ENCODE assay signal across 9 cellular contexts in genomic region chr9:107488400-107489143, GRCh38. TPM values are rescaled to one million over a fixed set of nuclear protein-coding genes. Genes with fewer than 3 reads are reported as not detected.
A peak's percentile ranks its signal among the peaks of the same experiment; 100 is the strongest.
DNase-seq lines count a peak whose midpoint lies in the region; ATAC-seq, FAIRE-seq and TF ChIP-seq lines count a peak whose summit lies in the region.
"Had no signal": no experiment of that assay in that cellular context is flagged by ENCODE, and none has a peak within 500 bp of the region (broad histone marks: within the 10 kb centered on the region; RNA-seq: fewer than 3 reads in every experiment).

No MANE protein-coding gene starts in this region.

- H3K4me3 ChIP-seq in HepG2 (replicated peaks in 1 of 3; ENCODE audit: insufficient read depth in 1 of 3, low read depth in 2 of 3, low read length in 3 of 3) (peak overlapping the region in 2 of 3 experiments; percentile 20 to 57; a peak in 2 of 6 replicates), stomach (peak overlapping the region; percentile 64 to 85 (median 68))

- no peak overlapping the region for H3K9ac ChIP-seq in HepG2 (ENCODE audit: insufficient read depth, low read depth, low read length)

- CTCF ChIA-PET in HepG2 (lab: Yijun Ruan, JAX; ENCODE audit: low intra/inter-chr PET ratio, low total read pairs), result no interaction called here

- no peak overlapping the region for H2AFZ ChIP-seq in HepG2 (ENCODE audit: low read length)

- POLR2A ChIA-PET in HepG2 (lab: Yijun Ruan, JAX), result no interaction called here

- FAIRE-seq in HepG2 (lab: Jason Lieb, UNC), result no peak
- FAIRE-seq: G401.6 had no signal

- no peaks in the 10 kb centered on the region for H3K9me3 ChIP-seq in HepG2 (ENCODE audit: low read length)
- H3K9me3 ChIP-seq in stomach, result no peaks in the 10 kb centered on the region

- ATAC-seq in HepG2, result peak; percentile 9; the same call in 1 of the 3 replicates
- no peak for ATAC-seq in GM21515 (IDR thresholded peaks at IDR 0.05; ENCODE audit: unreplicated experiment)

- peak overlapping the region; percentile 53; the same call in 1 of the 2 replicates for H3K4me2 ChIP-seq in HepG2 (ENCODE audit: low read depth, low read length)

- no peaks in the 10 kb centered on the region for H4K20me1 ChIP-seq in HepG2 (ENCODE audit: insufficient read depth, low read length)

- no peak for TF ChIP-seq RAD21 in HepG2 (CRISPR knock-in tag; IDR thresholded peaks at IDR 0.05)

- in situ Hi-C loops in HepG2 (cut with HindIII; ENCODE audit: extremely low pct_ligation_motif_present, low pct_unique_long_range_greater_than_20kb), result loop anchor here (25.0 kb wide), 2 partner anchors 1074 to 1324 kb away; no protein-coding TSS in a partner anchor

- intact Hi-C loops in HepG2 (cut with micrococcal nuclease; ENCODE audit: unreplicated experiment) (loop anchor here (2.0 to 10.0 kb wide), 3 partner anchors 16 to 926 kb away; no protein-coding TSS in a partner anchor), stomach (cut with DNase I; ENCODE audit: low total_unique reads) (loop anchor here (10.0 kb wide), 2 partner anchors 246 to 786 kb away; no protein-coding TSS in a partner anchor)

- no peak overlapping the region for H3K27ac ChIP-seq in HepG2 (ENCODE audit: extremely low read length, insufficient read depth, low read length)
- peak overlapping the region; percentile 92 to 97 (median 94) for H3K27ac ChIP-seq in stomach

- H3K36me3 ChIP-seq in HepG2 (replicated peaks in 1 of 2; ENCODE audit: control insufficient read depth in 1 of 2, insufficient read depth in 2 of 2, low read length in 2 of 2) (no peaks in the 10 kb centered on the region), stomach (peaks cover 0 to 31% (median 12%) of the 10 kb centered on the region in 4 donors)

- no peaks in the 10 kb centered on the region for H3K79me2 ChIP-seq in HepG2 (ENCODE audit: insufficient read depth, low read length)

- no peak for TF ChIP-seq EP300 in HepG2 (IDR thresholded peaks at IDR 0.05; ENCODE audit: low read depth in 2 of 2, low read length in 2 of 2)
- TF ChIP-seq EP300 in HepG2 (CRISPR knock-in tag; IDR thresholded peaks at IDR 0.05; ENCODE audit: borderline replicate concordance), result no peak
- no peak for TF ChIP-seq EP300 in stomach (IDR thresholded peaks at IDR 0.05)

- TF ChIP-seq POLR2A in HepG2 (IDR thresholded peaks at IDR 0.05; ENCODE audit: insufficient read depth in 1 of 2, low read depth in 2 of 2, low read length in 2 of 2) (no peak), stomach (IDR thresholded peaks at IDR 0.05) (no peak)

- peak; percentile 19 for DNase-seq in NCI-H345 (lab: John Stamatoyannopoulos, UW)
- no peak for DNase-seq in NCI-H345 treated with DMSO at 0.1 percent for 48 hours (lab: John Stamatoyannopoulos, UW; ENCODE audit: unreplicated experiment)
- DNase-seq in NOMO-1 treated with DMSO at 0.1 percent for 48 hours (lab: John Stamatoyannopoulos, UW; ENCODE audit: unreplicated experiment), result peak; percentile 60
- DNase-seq in dedifferentiated amniotic fluid mesenchymal stem cell (ENCODE audit: extremely low spot score), result peak; percentile 41
- DNase-seq in HepG2 (ENCODE audit: low spot score), result no peak
- peak; percentile 56 for DNase-seq in stomach
- no peak for DNase-seq in superior temporal gyrus (ENCODE audit: extremely low spot score)

- peaks cover 0 to 41% of the 10 kb centered on the region in 2 experiments; a peak in 3 of 5 replicates for H3K27me3 ChIP-seq in HepG2 (ENCODE audit: control insufficient read depth in 1 of 2, insufficient read depth in 2 of 2, low read length in 2 of 2)
- peaks cover 0 to 50% (median 21%) of the 10 kb centered on the region in 3 donors for H3K27me3 ChIP-seq in stomach

- BruUV-seq in HepG2 (replicated peaks; lab: Mats Ljungman, UMichigan), result no TSS peak

- 72% methylated on average over 17 of the region's 79 CpGs for WGBS in HepG2 (ENCODE audit: low lambda C conversion rate)
- WGBS in stomach, 5 donors, result 0 to 2% (median 1%) methylated on average over 20 to 79 of the region's 79 CpGs

- TF ChIP-seq CTCF in HepG2 (CRISPR knock-in tag; IDR thresholded peaks at IDR 0.05), result no peak
- no peak for TF ChIP-seq CTCF in stomach (IDR thresholded peaks at IDR 0.05)

- H3K4me1 ChIP-seq in HepG2 (ENCODE audit: insufficient read depth, low read length) (peaks cover 16% of the 10 kb centered on the region), stomach (peaks cover 9 to 73% (median 60%) of the 10 kb centered on the region in 4 donors)

TF ChIP-seq in HepG2, 621 proteins besides CTCF, POLR2A, EP300 and RAD21:
- TF ChIP-seq ZNF687 (CRISPR knock-in tag; IDR thresholded peaks at IDR 0.05), result 0 out of 2 replicates have a peak, but pooled peaks have one; percentile 11
- TF ChIP-seq, protein P1, sequence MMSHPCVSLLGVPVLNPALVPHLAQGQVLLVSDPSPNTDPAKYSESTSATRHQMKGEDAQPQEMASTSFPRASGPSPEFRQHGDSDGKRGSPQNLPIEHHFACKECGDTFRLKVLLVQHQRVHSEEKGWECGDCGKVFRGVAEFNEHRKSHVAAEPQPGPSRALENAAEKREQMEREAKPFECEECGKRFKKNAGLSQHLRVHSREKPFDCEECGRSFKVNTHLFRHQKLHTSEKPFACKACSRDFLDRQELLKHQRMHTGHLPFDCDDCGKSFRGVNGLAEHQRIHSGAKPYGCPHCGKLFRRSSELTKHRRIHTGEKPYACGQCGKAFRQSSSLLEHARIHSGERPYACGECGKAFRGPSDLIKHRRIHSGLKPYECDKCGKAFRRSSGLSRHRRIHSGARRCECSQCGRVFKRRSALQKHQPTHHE (CRISPR knock-in tag; IDR thresholded peaks at IDR 0.05; ENCODE audit: borderline replicate concordance), result no peak
- peak; percentile 10; the same call in 1 of the 2 replicates for TF ChIP-seq GABPB1 (CRISPR knock-in tag; IDR thresholded peaks at IDR 0.05)

RNA-seq across cellular contexts. Expression of gene KLF4, which starts 1.0 kb away (rescaled TPM):
- total RNA-seq in HepG2 (2016; rRNA removed; fragmentation: Illumina TruSeq; extraction: Trizol) (0.20 TPM in 1 of 2 replicates, not detected in the other), stomach (100 to 1,000 TPM in 1 of 5 donors, 10 to 100 TPM in 4; 34.8 to 323 (median 58.6) TPM)
- total RNA-seq in HepG2 (2016; cell fraction: cytosol; rRNA removed; fragmentation: Illumina TruSeq; extraction: Trizol; ENCODE audit: low read depth), result not detected in 2 replicates
- 0.28 TPM in 1 of 2 replicates, not detected in the other for total RNA-seq in HepG2 (2016; cell fraction: insoluble cytoplasmic fraction; rRNA removed; fragmentation: Illumina TruSeq; extraction: Trizol)
- 0.09 and 0.17 TPM in 2 replicates for total RNA-seq in HepG2 (2016; cell fraction: membrane; rRNA removed; fragmentation: Illumina TruSeq; extraction: Trizol)
- total RNA-seq in HepG2 (2016; cell fraction: nucleus; rRNA removed; fragmentation: Illumina TruSeq; extraction: Trizol), result 0.40 and 0.88 TPM in 2 replicates
- polyA plus RNA-seq in HepG2 (2011; rRNA removed) (0.37 and 0.55 TPM in 2 replicates), stomach (100 to 1,000 TPM in 1 of 3 donors, 10 to 100 TPM in 2; 18.2 to 150 (median 31.6) TPM)
- 0.42 and 0.46 TPM in 2 replicates for polyA plus RNA-seq in HepG2 (2011; cell fraction: cytosol; rRNA removed)
- polyA plus RNA-seq in HepG2 (2011; cell fraction: nucleus; rRNA removed), result 1.9 and 2.3 TPM in 2 replicates
- 0.13 and 1.5 TPM in 2 replicates for polyA plus RNA-seq in HepG2 (2012)
- polyA plus RNA-seq in HepG2 (2016; cell fraction: cytosol; fragmentation: Illumina TruSeq; extraction: Trizol; ENCODE audit: low read depth), result not detected in 2 replicates
- 0.11 TPM in 1 of 2 replicates, not detected in the other for polyA plus RNA-seq in HepG2 (2016; cell fraction: insoluble cytoplasmic fraction; fragmentation: Illumina TruSeq; extraction: Trizol; ENCODE audit: low read depth)
- polyA plus RNA-seq in HepG2 (2016; cell fraction: membrane; fragmentation: Illumina TruSeq; extraction: Trizol; ENCODE audit: low read depth), result 0.07 and 0.26 TPM in 2 replicates
- polyA plus RNA-seq in HepG2 (2016; cell fraction: nucleus; fragmentation: Illumina TruSeq; extraction: Trizol; ENCODE audit: insufficient read depth, low read depth), result 0.53 and 0.56 TPM in 2 replicates
- polyA minus RNA-seq in HepG2 (2011; rRNA and poly(A)+ RNA removed; ENCODE audit: low replicate concordance), result 0.56 and 10.8 TPM in 2 replicates
- polyA minus RNA-seq in HepG2 (2011; cell fraction: cytosol; rRNA and poly(A)+ RNA removed), result 0.26 and 1.2 TPM in 2 replicates
- polyA minus RNA-seq in HepG2 (2011; cell fraction: nucleus; rRNA and poly(A)+ RNA removed), result 1.1 and 1.3 TPM in 2 replicates

Comparison
In these comparisons a context has a peak if more than half of its experiments do, and no peak if none do; other contexts are left out.
1. DNase-seq: peak in NCI-H345 (single experiment), NOMO-1 treated with DMSO at 0.1 percent for 48 hours (single experiment), dedifferentiated amniotic fluid mesenchymal stem cell (single experiment) and stomach (single experiment); none in NCI-H345 treated with DMSO at 0.1 percent for 48 hours (single experiment), HepG2 (single experiment) and superior temporal gyrus (single experiment).
2. RNA of gene KLF4, which starts 1.0 kb away (total RNA-seq): 34.8 to 323 TPM in stomach; 0.09 to 0.88 TPM in HepG2; every median in the first group is over 10 times any median in the second.